ENCODE assay signal across 17 cellular contexts in genomic region chrX:134688181-134688580, GRCh38. TPM values are rescaled to one million over a fixed set of nuclear protein-coding genes. Genes with fewer than 3 reads are reported as not detected.
"Had no signal": no experiment of that assay in that cellular context is flagged by ENCODE, and none has a peak within 500 bp of the region (broad histone marks: within the 10 kb centered on the region; RNA-seq: fewer than 3 reads in every experiment).

No MANE protein-coding gene starts in this region.

- H3K4me3 ChIP-seq: esophagus muscularis mucosa, gastroesophageal sphincter, tibial artery had no signal

- H3K27ac ChIP-seq: esophagus muscularis mucosa, gastroesophageal sphincter, tibial artery, WERI-Rb-1 had no signal

- H3K9me3 Mint-ChIP-seq: activated CD8-positive, alpha-beta T cell treated with anti-CD3 and anti-CD28 coated beads for 36 hours; activated naive CD8-positive, alpha-beta T cell treated with anti-CD3 and anti-CD28 coated beads, Interleukin-2, amount 50 U/mL, for 24 hours; activated T-helper 1 cell treated with anti-CD3 and anti-CD28 coated beads, Interleukin-12 subunit alpha, Interleukin-12 subunit beta, Interleukin-2, Interleukin-4 antibody, amounts not matched to agents 30 ng/mL and 10 ng/mL and 1 ng/mL, durations not matched to agents 14 hours and 24 hours and 36 hours; stimulated activated memory B cell treated with anti-CD40 and anti-IgM and Interleukin-4, amounts not matched to agents 10 μg/mL and 1 μg/mL and 100 μg/mL, for 72 hours had no signal

- ATAC-seq: activated CD8-positive, alpha-beta T cell treated with anti-CD3 and anti-CD28 coated beads for 36 hours; activated naive CD8-positive, alpha-beta T cell treated with anti-CD3 and anti-CD28 coated beads, Interleukin-2, amount 50 U/mL, for 24 hours; gastroesophageal sphincter; stimulated activated memory B cell treated with anti-CD40 and anti-IgM and Interleukin-4, amounts not matched to agents 10 μg/mL and 1 μg/mL and 100 μg/mL, for 72 hours had no signal

- H3K36me3 ChIP-seq: esophagus muscularis mucosa, gastroesophageal sphincter, tibial artery, WERI-Rb-1 had no signal

- H3K36me3 Mint-ChIP-seq: stimulated activated memory B cell treated with anti-CD40 and anti-IgM and Interleukin-4, amounts not matched to agents 10 μg/mL and 1 μg/mL and 100 μg/mL, for 72 hours had no signal

- H3K4me3 Mint-ChIP-seq: activated CD8-positive, alpha-beta T cell treated with anti-CD3 and anti-CD28 coated beads for 36 hours; activated naive CD8-positive, alpha-beta T cell treated with anti-CD3 and anti-CD28 coated beads, Interleukin-2, amount 50 U/mL, for 24 hours; activated T-helper 1 cell treated with anti-CD3 and anti-CD28 coated beads, Interleukin-12 subunit alpha, Interleukin-12 subunit beta, Interleukin-2, Interleukin-4 antibody, amounts not matched to agents 30 ng/mL and 10 ng/mL and 1 ng/mL, durations not matched to agents 14 hours and 24 hours and 36 hours; endodermal cell; stimulated activated memory B cell treated with anti-CD40 and anti-IgM and Interleukin-4, amounts not matched to agents 10 μg/mL and 1 μg/mL and 100 μg/mL, for 72 hours had no signal

- H3K9me3 ChIP-seq: esophagus muscularis mucosa, gastroesophageal sphincter, tibial artery had no signal

- DNase-seq: activated CD4-positive, alpha-beta T cell treated with anti-CD3 and anti-CD28 coated beads for 4 hours; activated CD8-positive, alpha-beta T cell treated with anti-CD3 and anti-CD28 coated beads for 36 hours; activated naive CD4-positive, alpha-beta T cell treated with Interleukin-2 at 50 U/mL for 16 hours; activated naive CD8-positive, alpha-beta T cell treated with anti-CD3 and anti-CD28 coated beads, Interleukin-2, amount 50 U/mL, for 24 hours; cerebellar nuclear complex; dermis blood vessel endothelial cell; endodermal cell; small intestine; T-helper 1 cell; tibial artery; WERI-Rb-1 had no signal

- H3K27me3 ChIP-seq: esophagus muscularis mucosa, gastroesophageal sphincter, tibial artery had no signal

- H3K27me3 Mint-ChIP-seq: stimulated activated memory B cell treated with anti-CD40 and anti-IgM and Interleukin-4, amounts not matched to agents 10 μg/mL and 1 μg/mL and 100 μg/mL, for 72 hours had no signal

- H3K4me1 ChIP-seq: esophagus muscularis mucosa, gastroesophageal sphincter, tibial artery had no signal

- H3K27ac Mint-ChIP-seq: activated CD8-positive, alpha-beta T cell treated with anti-CD3 and anti-CD28 coated beads for 36 hours; activated naive CD8-positive, alpha-beta T cell treated with anti-CD3 and anti-CD28 coated beads, Interleukin-2, amount 50 U/mL, for 24 hours; activated T-helper 1 cell treated with anti-CD3 and anti-CD28 coated beads, Interleukin-12 subunit alpha, Interleukin-12 subunit beta, Interleukin-2, Interleukin-4 antibody, amounts not matched to agents 30 ng/mL and 10 ng/mL and 1 ng/mL, durations not matched to agents 14 hours and 24 hours and 36 hours; endodermal cell; stimulated activated memory B cell treated with anti-CD40 and anti-IgM and Interleukin-4, amounts not matched to agents 10 μg/mL and 1 μg/mL and 100 μg/mL, for 72 hours had no signal

- H3K4me1 Mint-ChIP-seq: endodermal cell; stimulated activated memory B cell treated with anti-CD40 and anti-IgM and Interleukin-4, amounts not matched to agents 10 μg/mL and 1 μg/mL and 100 μg/mL, for 72 hours had no signal

RNA-seq across cellular contexts. Expression of gene PLAC1, which starts 29.9 kb away (rescaled TPM):
- total RNA-seq: activated CD8-positive, alpha-beta T cell treated with anti-CD3 and anti-CD28 coated beads for 36 hours; activated T-helper 1 cell treated with anti-CD3 and anti-CD28 coated beads, Interleukin-12 subunit alpha, Interleukin-12 subunit beta, Interleukin-2, Interleukin-4 antibody, amounts not matched to agents 30 ng/mL and 10 ng/mL and 1 ng/mL, durations not matched to agents 14 hours and 24 hours and 36 hours; dermis blood vessel endothelial cell; endodermal cell; esophagus muscularis mucosa; gastroesophageal sphincter; kidney epithelial cell; liver had no signal
- polyA plus RNA-seq: liver had no signal
